10 cellular contexts compared by ENCODE assay signal in genomic region chr16:68972720-68973119, GRCh38.
DNase-seq lines count a peak whose midpoint lies in the region; ATAC-seq and TF ChIP-seq lines count a peak whose summit lies in the region.
"Had no signal": no experiment of that assay in that cellular context is flagged by ENCODE, and none has a peak within 500 bp of the region (broad histone marks: within the 10 kb centered on the region; RNA-seq: fewer than 3 reads in every experiment).

No MANE protein-coding gene starts in this region.

- CTCF ChIA-PET in HEK293 (lab: Yijun Ruan, JAX), result interaction anchor here (0.7 kb wide), 1 partner anchor 247 kb away, joined by 3 read pairs; no protein-coding TSS in a partner anchor

- no peaks in the 10 kb centered on the region for H3K9me3 ChIP-seq in HEK293 (ENCODE audit: control insufficient read depth, insufficient read depth, low read depth, low read length)
- H3K9me3 ChIP-seq: gastrocnemius medialis had no signal

- H3K27ac ChIP-seq in HEK293 (ENCODE audit: extremely low read depth, low read depth, low read length), result no peak overlapping the region
- H3K27ac ChIP-seq: gastrocnemius medialis had no signal

- DNase-seq in A172 (ENCODE audit: low spot score) (peak; percentile 40), iPS DF 4.7 (ENCODE audit: extremely low read depth, low spot score) (peak; percentile 62), AML-193 (lab: John Stamatoyannopoulos, UW) (no peak), erythroblast (lab: John Stamatoyannopoulos, UW) (no peak), occipital lobe (lab: John Stamatoyannopoulos, UW) (no peak)
- DNase-seq: activated CD8-positive, alpha-beta memory T cell treated with anti-CD3 and anti-CD28 coated beads, Interleukin-2, amount 50 U/mL, for 48 hours; gastrocnemius medialis had no signal

- TF ChIP-seq CTCF in HEK293 (tag by site-specific recombination; IDR thresholded peaks at IDR 0.05), result peak; percentile 81

- H3K4me1 ChIP-seq in HEK293 (ENCODE audit: control insufficient read depth, insufficient read depth, low read length), result no peaks in the 10 kb centered on the region
- H3K4me1 ChIP-seq: gastrocnemius medialis had no signal

- no peak for TF ChIP-seq POLR2A in erythroblast (IDR thresholded peaks at IDR 0.05; ENCODE audit: low read length)

- peaks cover 0 to 19% of the 10 kb centered on the region in 2 experiments; a peak in 2 of 3 replicates for H3K36me3 ChIP-seq in HEK293 (ENCODE audit: control insufficient read depth in 2 of 2, insufficient read depth in 1 of 2, low read length in 2 of 2)

- ATAC-seq in SK-N-SH treated with all-trans-retinoic acid at 6 μM for 48 hours (peak; percentile 95), HG03354 (IDR thresholded peaks at IDR 0.05; ENCODE audit: poor library complexity, severe bottlenecking, unreplicated experiment) (no peak)
- ATAC-seq: gastrocnemius medialis had no signal

- POLR2A ChIA-PET in HEK293 (lab: Yijun Ruan, JAX), result no interaction called here

- H3K4me3 ChIP-seq in HEK293 (ENCODE audit: low read depth, low read length), result no peak overlapping the region
- H3K4me3 ChIP-seq: gastrocnemius medialis had no signal

TF ChIP-seq in HEK293, 187 proteins besides CTCF, POLR2A, EP300 and RAD21:
- TF ChIP-seq ZNF529 (tag by site-specific recombination; IDR thresholded peaks at IDR 0.05; ENCODE audit: insufficient replicate concordance), result no peak
- peak; percentile 74 for TF ChIP-seq PRDM1 (tag by site-specific recombination; IDR thresholded peaks at IDR 0.05)
- TF ChIP-seq ZNF530 (tag by site-specific recombination; IDR thresholded peaks at IDR 0.05; ENCODE audit: low read depth), result no peak
- TF ChIP-seq PRDM10 (tag by site-specific recombination; IDR thresholded peaks at IDR 0.05), result no peak

TF ChIP-seq in SK-N-SH treated with all-trans-retinoic acid at 6 μM for 48 hours, 23 proteins besides CTCF, POLR2A, EP300 and RAD21:
- TF ChIP-seq ZFP30 (CRISPR knock-in tag; IDR thresholded peaks at IDR 0.05) (no peak), BACH2 (CRISPR knock-in tag; IDR thresholded peaks at IDR 0.05; ENCODE audit: borderline replicate concordance) (no peak), OSR1 (CRISPR knock-in tag; IDR thresholded peaks at IDR 0.05) (no peak), CSDC2 (CRISPR knock-in tag; IDR thresholded peaks at IDR 0.05) (no peak), ZNF565 (CRISPR knock-in tag; conservative IDR thresholded peaks at IDR 0.05; ENCODE audit: low read depth) (no peak), ARNTL (CRISPR knock-in tag; IDR thresholded peaks at IDR 0.05; ENCODE audit: borderline replicate concordance, low read depth) (no peak), ZNF70 (CRISPR knock-in tag; IDR thresholded peaks at IDR 0.05) (no peak), POU6F1 (CRISPR knock-in tag; IDR thresholded peaks at IDR 0.05; ENCODE audit: borderline replicate concordance, low read depth) (no peak), ZFP3 (CRISPR knock-in tag; IDR thresholded peaks at IDR 0.05) (no peak), ZC3H10 (CRISPR knock-in tag; IDR thresholded peaks at IDR 0.05) (no peak), PATZ1 (CRISPR knock-in tag; IDR thresholded peaks at IDR 0.05; ENCODE audit: borderline replicate concordance) (no peak), PPARA (CRISPR knock-in tag; IDR thresholded peaks at IDR 0.05; ENCODE audit: borderline replicate concordance) (no peak), ZNF8 (CRISPR knock-in tag; IDR thresholded peaks at IDR 0.05) (no peak), RARB (CRISPR knock-in tag; IDR thresholded peaks at IDR 0.05) (no peak), TOX (CRISPR knock-in tag; IDR thresholded peaks at IDR 0.05; ENCODE audit: borderline replicate concordance) (no peak)

Comparison
In these comparisons a context has a peak if more than half of its experiments do, and no peak if none do; other contexts are left out.
1. DNase-seq: peak in A172 (single experiment) and iPS DF 4.7 (single experiment); none in AML-193 (0 of 2), erythroblast (0 of 2) and occipital lobe (single experiment).